Comparison of ENCODE assay signal across 10 cellular contexts in genomic region chr7:100484636-100485114, GRCh38. TPM values are rescaled to one million over a fixed set of nuclear protein-coding genes. Genes with fewer than 3 reads are reported as not detected.
DNase-seq lines count a peak whose midpoint lies in the region; TF ChIP-seq lines count a peak whose summit lies in the region.
"Had no signal": no experiment of that assay in that cellular context is flagged by ENCODE, and none has a peak within 500 bp of the region (broad histone marks: within the 10 kb centered on the region; RNA-seq: fewer than 3 reads in every experiment).

No MANE protein-coding gene starts in this region.

- H3K79me2 ChIP-seq in ACC112 (ENCODE audit: control insufficient read depth, insufficient read depth, low read length, unreplicated experiment), result peaks cover 5% of the 10 kb centered on the region

- no peaks in the 10 kb centered on the region for H3K27me3 Mint-ChIP-seq in mesothelial cell of epicardium (ENCODE audit: low read depth)

- in situ Hi-C loops in GM13977 (cut with MboI; ENCODE audit: low pct_unique_long_range_greater_than_20kb, low sequenced_read_pairs, unreplicated experiment), result loop anchor here (5.0 kb wide), 1 partner anchor 73 kb away; no protein-coding TSS in a partner anchor
- in situ Hi-C loops in astrocyte of the spinal cord (cut with HindIII; ENCODE audit: low sequenced_read_pairs), result no loop called here

- peaks cover 31% of the 10 kb centered on the region for H3K4me1 Mint-ChIP-seq in mesothelial cell of epicardium

- no peaks in the 10 kb centered on the region for H3K9me3 Mint-ChIP-seq in mesothelial cell of epicardium

- peak overlapping the region; percentile 49 for H3K27ac Mint-ChIP-seq in mesothelial cell of epicardium

- H3K27ac ChIP-seq in ACC112 (ENCODE audit: low read depth, low read length) (peak overlapping the region; percentile 44; the same call in 1 of the 2 replicates), SJCRH30 (no peak overlapping the region)

- no peak overlapping the region for H2AFZ ChIP-seq in ACC112 (ENCODE audit: low read length, unreplicated experiment)

- H3K4me3 ChIP-seq in ACC112 (ENCODE audit: low read depth, low read length), result peak overlapping the region; percentile 81
- H3K4me3 ChIP-seq in astrocyte of the spinal cord (ENCODE audit: low read depth, low read length), result peak overlapping the region; percentile 47
- H3K4me3 ChIP-seq in SJCRH30, result no peak overlapping the region

- H3K4me1 ChIP-seq in ACC112 (ENCODE audit: control insufficient read depth, insufficient read depth, low read length, unreplicated experiment) (peaks cover 24% of the 10 kb centered on the region), SJCRH30 (peaks cover 4% of the 10 kb centered on the region)

- H3K36me3 Mint-ChIP-seq in mesothelial cell of epicardium, result peaks cover 2% of the 10 kb centered on the region

- TF ChIP-seq CTCF in GM13977 (IDR thresholded peaks at IDR 0.05; ENCODE audit: extremely low read depth, insufficient read depth, missing control alignments) (no peak), astrocyte of the spinal cord (IDR thresholded peaks at IDR 0.05; ENCODE audit: low read depth, low read length) (no peak), mesothelial cell of epicardium (IDR thresholded peaks at IDR 0.05; ENCODE audit: unreplicated experiment) (no peak)

- H3K9me3 ChIP-seq in SJCRH30 (replicated peaks), result no peaks in the 10 kb centered on the region

- peak overlapping the region; percentile 75 for H3K4me3 Mint-ChIP-seq in mesothelial cell of epicardium

- H3K27me3 ChIP-seq in ACC112 (ENCODE audit: insufficient read depth, low read length) (no peaks in the 10 kb centered on the region), SJCRH30 (peaks cover 4% of the 10 kb centered on the region; the same call in 1 of the 2 replicates)

- peak; percentile 13 for DNase-seq in GM13977 (ENCODE audit: low spot score)
- DNase-seq in astrocyte of the spinal cord (ENCODE audit: low read depth, low spot score), result no peak
- no peak for DNase-seq in mesothelial cell of epicardium (ENCODE audit: low spot score in 2 of 2, unreplicated experiment in 2 of 2)
- DNase-seq in NK-92 treated with Interleukin-12 subunit alpha and Interleukin-12 subunit beta, amount 100 ng/mL, for 24 hours (lab: John Stamatoyannopoulos, UW), result no peak
- no peak for DNase-seq in SJCRH30
- DNase-seq in SKM-1 treated with dmso at 0.1 percent for 144 hours (lab: John Stamatoyannopoulos, UW; ENCODE audit: unreplicated experiment), result no peak
- no peak for DNase-seq in HT-29 (ENCODE audit: low spot score)
- DNase-seq: NCI-H2171, SIG-M5 had no signal

- no peaks in the 10 kb centered on the region for H3K36me3 ChIP-seq in ACC112 (ENCODE audit: insufficient read depth, low read length)
- H3K36me3 ChIP-seq in SJCRH30, result no peaks in the 10 kb centered on the region

RNA-seq across cellular contexts. Expression of gene NYAP1, which starts 0.9 kb away (rescaled TPM):
- total RNA-seq in mesothelial cell of epicardium, result 8.2 to 8.5 TPM (median 8.4 TPM) in 3 replicates
- total RNA-seq in SJCRH30 (2014; rRNA removed; shearing (Covaris generic)), result 0.49 and 0.56 TPM in 2 replicates
- total RNA-seq in HT-29 (2014; rRNA removed; shearing (Covaris generic)), result 0.03 and 0.21 TPM in 2 replicates

RNA-seq across cellular contexts. Expression of gene TSC22D4, which starts 5.7 kb away (rescaled TPM):
- 50.5 to 52.7 TPM (median 52.4 TPM) in 3 replicates for total RNA-seq in mesothelial cell of epicardium
- 13.7 and 14.7 TPM in 2 replicates for total RNA-seq in SJCRH30 (2014; rRNA removed; shearing (Covaris generic))
- 102 and 123 TPM in 2 replicates for total RNA-seq in HT-29 (2014; rRNA removed; shearing (Covaris generic))

RNA-seq across cellular contexts. Expression of gene SPACDR, which starts 20.6 kb away (rescaled TPM):
- 2.0 to 3.6 TPM (median 3.3 TPM) in 3 replicates for total RNA-seq in mesothelial cell of epicardium
- total RNA-seq in SJCRH30 (2014; rRNA removed; shearing (Covaris generic)), result not detected in 2 replicates
- total RNA-seq in HT-29 (2014; rRNA removed; shearing (Covaris generic)), result 0.21 and 0.64 TPM in 2 replicates

RNA-seq across cellular contexts. Expression of gene PPP1R35, which starts 48.4 kb away (rescaled TPM):
- total RNA-seq in mesothelial cell of epicardium, result 25.7 to 29.3 TPM (median 26.6 TPM) in 3 replicates
- 11.2 and 11.7 TPM in 2 replicates for total RNA-seq in SJCRH30 (2014; rRNA removed; shearing (Covaris generic))
- total RNA-seq in HT-29 (2014; rRNA removed; shearing (Covaris generic)), result 102 and 110 TPM in 2 replicates

RNA-seq across cellular contexts. Expression of gene AGFG2, which starts 54.3 kb away (rescaled TPM):
- total RNA-seq in mesothelial cell of epicardium, result 7.7 to 9.1 TPM (median 8.3 TPM) in 3 replicates
- total RNA-seq in SJCRH30 (2014; rRNA removed; shearing (Covaris generic)), result 7.2 and 9.0 TPM in 2 replicates
- 29.8 and 30.4 TPM in 2 replicates for total RNA-seq in HT-29 (2014; rRNA removed; shearing (Covaris generic))
